ENCODE assay signal across 19 cellular contexts in genomic region chr15:100768501-100768931, GRCh38.
DNase-seq lines count a peak whose midpoint lies in the region; ATAC-seq and TF ChIP-seq lines count a peak whose summit lies in the region.
"Had no signal": no experiment of that assay in that cellular context is flagged by ENCODE, and none has a peak within 500 bp of the region (broad histone marks: within the 10 kb centered on the region; RNA-seq: fewer than 3 reads in every experiment).

No MANE protein-coding gene starts in this region.

- H3K18ac ChIP-seq in neuronal stem cell (ENCODE audit: low read length): peak overlapping the region; percentile 40

- H3K27ac ChIP-seq in SK-N-SH (ENCODE audit: low read depth in 2 of 2, low read length in 1 of 2): peak overlapping the region in 1 of 2 experiments; percentile 99; a peak in 1 of 4 replicates
- no peak overlapping the region for H3K27ac ChIP-seq in neuronal stem cell (replicated peaks; ENCODE audit: low read length)
- H3K27ac ChIP-seq: 22Rv1, GM23248, Peyer's patch had no signal

- no peaks in the 10 kb centered on the region for H3K9me3 Mint-ChIP-seq in WTC11
- H3K9me3 Mint-ChIP-seq in progenitor cell of endocrine pancreas (ENCODE audit: low read depth): no peaks in the 10 kb centered on the region
- H3K9me3 Mint-ChIP-seq: CD14-positive monocyte had no signal

- H3K4me1 Mint-ChIP-seq in WTC11: peaks cover 21% of the 10 kb centered on the region
- peaks cover 9% of the 10 kb centered on the region for H3K4me1 Mint-ChIP-seq in progenitor cell of endocrine pancreas (ENCODE audit: low read depth)
- H3K4me1 Mint-ChIP-seq: CD14-positive monocyte had no signal

- H3F3A ChIP-seq in SK-N-SH (replicated peaks; ENCODE audit: insufficient read depth): no peaks in the 10 kb centered on the region

- H3K27me3 Mint-ChIP-seq in WTC11 (ENCODE audit: low read depth) (no peaks in the 10 kb centered on the region), progenitor cell of endocrine pancreas (peaks cover 23% of the 10 kb centered on the region)

- peak overlapping the region; percentile 2 for H2BK120ac ChIP-seq in neuronal stem cell (ENCODE audit: low read depth, low read length)

- DNase-seq in SK-N-SH (peak; percentile 9), GM10248 (ENCODE audit: extremely low spot score) (peak; percentile 12), WTC11 (ENCODE audit: low spot score) (peak; percentile 6), neuronal stem cell (ENCODE audit: low spot score) (no peak), progenitor cell of endocrine pancreas (ENCODE audit: low spot score, unreplicated experiment) (no peak)
- DNase-seq in stimulated activated CD8-positive, alpha-beta memory T cell treated with anti-CD3 and anti-CD28 coated beads, Interleukin-4, amount 100 ng/mL, for 48 hours: no peak
- DNase-seq: AML-193; DMS79 treated with DMSO at 0.1 percent for 48 hours; GM23248; KG1; NCI-H1694 treated with DMSO at 0.1 percent for 48 hours; NK-92 treated with Interleukin-12 subunit alpha and Interleukin-12 subunit beta, amount 100 ng/mL, for 24 hours had no signal

- peaks cover 8 to 96% of the 10 kb centered on the region in 2 experiments; a peak in 3 of 4 replicates for H3K4me1 ChIP-seq in SK-N-SH (ENCODE audit: control insufficient read depth in 1 of 2, insufficient read depth in 2 of 2, low read depth in 1 of 2, low read length in 1 of 2)
- peaks cover 0 to 14% of the 10 kb centered on the region in 2 donors for H3K4me1 ChIP-seq in neuronal stem cell (ENCODE audit: control insufficient read depth in 2 of 2, insufficient read depth in 1 of 2, low read depth in 1 of 2, low read length in 2 of 2)
- H3K4me1 ChIP-seq: Peyer's patch had no signal

- H3K36me3 ChIP-seq in SK-N-SH (replicated peaks in 1 of 2; ENCODE audit: control insufficient read depth in 1 of 2, insufficient read depth in 2 of 2, low read length in 1 of 2) (no peaks in the 10 kb centered on the region), neuronal stem cell (replicated peaks in 1 of 2; ENCODE audit: control insufficient read depth in 2 of 2, insufficient read depth in 2 of 2, low read length in 2 of 2) (no peaks in the 10 kb centered on the region)
- H3K36me3 ChIP-seq: Peyer's patch had no signal

- no peak overlapping the region for H2AK5ac ChIP-seq in neuronal stem cell (ENCODE audit: low read depth, low read length)

- H3K27me3 ChIP-seq in SK-N-SH (ENCODE audit: insufficient read depth) (no peaks in the 10 kb centered on the region), neuronal stem cell (ENCODE audit: control insufficient read depth in 3 of 3, insufficient read depth in 3 of 3, low read depth in 1 of 3, low read length in 3 of 3) (no peaks in the 10 kb centered on the region)
- H3K27me3 ChIP-seq: Peyer's patch had no signal

- H3K9me2 ChIP-seq in SK-N-SH: no peaks in the 10 kb centered on the region

- H3K9ac ChIP-seq in SK-N-SH (no peak overlapping the region), neuronal stem cell (ENCODE audit: low read depth, low read length, poor library complexity) (no peak overlapping the region)
- H3K9ac ChIP-seq: GM23248 had no signal

- H4K91ac ChIP-seq in neuronal stem cell (ENCODE audit: low read depth, low read length, poor library complexity): no peak overlapping the region

- CTCF ChIA-PET in SK-N-SH (lab: Yijun Ruan, JAX) (interaction anchor here (1.0 kb wide), 1 partner anchor 13 kb away, joined by 3 read pairs; no protein-coding TSS in a partner anchor), GM10248 (lab: Yijun Ruan, JAX) (no interaction called here), WTC11 (lab: Charles Lee) (no interaction called here)

- H2BK12ac ChIP-seq in neuronal stem cell (ENCODE audit: low read length): no peak overlapping the region

- no peak overlapping the region for H2AFZ ChIP-seq in SK-N-SH (ENCODE audit: low read depth)
- H2AFZ ChIP-seq in neuronal stem cell (ENCODE audit: low read length): no peak overlapping the region
- H2AFZ ChIP-seq: GM23248 had no signal

- H3K4me3 ChIP-seq in SK-N-SH (ENCODE audit: low read depth in 2 of 2, low read length in 1 of 2) (no peak overlapping the region), neuronal stem cell (ENCODE audit: low read length in 2 of 2) (no peak overlapping the region)
- H3K4me3 ChIP-seq: GM23248, Peyer's patch had no signal

- no peak overlapping the region for H3K27ac Mint-ChIP-seq in WTC11
- H3K27ac Mint-ChIP-seq in progenitor cell of endocrine pancreas: no peak overlapping the region

- no peak overlapping the region for H3K4ac ChIP-seq in neuronal stem cell (ENCODE audit: low read length)

- peak overlapping the region; percentile 35 for H2BK15ac ChIP-seq in neuronal stem cell (ENCODE audit: low read length)

- no peaks in the 10 kb centered on the region for H3K79me2 ChIP-seq in SK-N-SH (ENCODE audit: insufficient read depth)

- H3K9me3 ChIP-seq in SK-N-SH (no peaks in the 10 kb centered on the region), neuronal stem cell (replicated peaks in 1 of 2; ENCODE audit: control insufficient read depth in 2 of 2, insufficient read depth in 1 of 2, low read depth in 1 of 2, low read length in 2 of 2) (no peaks in the 10 kb centered on the region)
- H3K9me3 ChIP-seq: Peyer's patch had no signal

- H4K8ac ChIP-seq in neuronal stem cell (ENCODE audit: low read depth, low read length): peak overlapping the region; percentile 52

- H3K4me3 Mint-ChIP-seq in WTC11 (no peak overlapping the region), progenitor cell of endocrine pancreas (ENCODE audit: low read depth) (no peak overlapping the region)
- H3K4me3 Mint-ChIP-seq: CD14-positive monocyte had no signal

- no peak for TF ChIP-seq RAD21 in SK-N-SH (IDR thresholded peaks at IDR 0.05; ENCODE audit: low read length)

- TF ChIP-seq EP300 in SK-N-SH (IDR thresholded peaks at IDR 0.05; ENCODE audit: borderline replicate concordance in 1 of 2, low read depth in 1 of 2, low read length in 1 of 2): no peak

- no peak overlapping the region for H3K14ac ChIP-seq in neuronal stem cell (ENCODE audit: low read length)

- H3K79me1 ChIP-seq in neuronal stem cell (ENCODE audit: low read depth, low read length): no peaks in the 10 kb centered on the region

- 95% methylated on average over 8 of the region's 9 CpGs for WGBS in SK-N-SH (ENCODE audit: low lambda C conversion rate)
- no CpG with 5 or more reads among the region's 9 CpGs for WGBS in neuronal stem cell (ENCODE audit: extremely low coverage in 2 of 2, insufficient read length in 2 of 2, insufficient replicate concordance in 1 of 2), 2 donors

- H3K4me2 ChIP-seq in SK-N-SH (no peak overlapping the region), neuronal stem cell (ENCODE audit: insufficient read depth, low read length, poor library complexity, severe bottlenecking) (no peak overlapping the region)

- POLR2A ChIA-PET in SK-N-SH (lab: Yijun Ruan, JAX) (interaction anchor here (0.6 kb wide), 1 partner anchor 239 kb away, joined by 3 read pairs; no protein-coding TSS in a partner anchor), GM10248 (lab: Yijun Ruan, JAX) (no interaction called here), WTC11 (lab: Charles Lee) (no interaction called here)

- peaks cover 3% of the 10 kb centered on the region for H3K36me3 Mint-ChIP-seq in WTC11
- peaks cover 2% of the 10 kb centered on the region for H3K36me3 Mint-ChIP-seq in progenitor cell of endocrine pancreas (ENCODE audit: insufficient read depth)
- H3K36me3 Mint-ChIP-seq: CD14-positive monocyte had no signal

- H3K23ac ChIP-seq in neuronal stem cell (ENCODE audit: low read depth, low read length, poor library complexity): no peak overlapping the region

- H4K20me1 ChIP-seq in SK-N-SH (ENCODE audit: insufficient read depth): no peaks in the 10 kb centered on the region

- ATAC-seq in SK-N-SH treated with all-trans-retinoic acid at 6 μM for 48 hours: no peak
- no peak for ATAC-seq in WTC11
- no peak for ATAC-seq in HG03196 (IDR thresholded peaks at IDR 0.05; ENCODE audit: unreplicated experiment)
- ATAC-seq: HepG2, Right ventricle myocardium inferior had no signal

- TF ChIP-seq CTCF in SK-N-SH (IDR thresholded peaks at IDR 0.05) (no peak), GM10248 (IDR thresholded peaks at IDR 0.05; ENCODE audit: control extremely low read depth, extremely low read depth, low read depth, missing control alignments) (no peak), WTC11 (IDR thresholded peaks at IDR 0.05) (no peak), progenitor cell of endocrine pancreas (IDR thresholded peaks at IDR 0.05; ENCODE audit: unreplicated experiment) (no peak)

- no peak overlapping the region for H2BK5ac ChIP-seq in neuronal stem cell (ENCODE audit: low read length)

TF ChIP-seq in SK-N-SH, 30 proteins besides CTCF, POLR2A, EP300 and RAD21 (continues in another document):
- no peak for TF ChIP-seq GATA2 (CRISPR knock-in tag; IDR thresholded peaks at IDR 0.05)
- no peak for TF ChIP-seq JUND (IDR thresholded peaks at IDR 0.05)
- no peak for TF ChIP-seq RCOR1 (IDR thresholded peaks at IDR 0.05; ENCODE audit: low read length)

TF ChIP-seq in SK-N-SH treated with all-trans-retinoic acid at 6 μM for 48 hours, 23 proteins besides CTCF, POLR2A, EP300 and RAD21:
- TF ChIP-seq CSDC2 (CRISPR knock-in tag; IDR thresholded peaks at IDR 0.05) (no peak), TCF4 (CRISPR knock-in tag; IDR thresholded peaks at IDR 0.05; ENCODE audit: borderline replicate concordance) (no peak), PPARA (CRISPR knock-in tag; IDR thresholded peaks at IDR 0.05; ENCODE audit: borderline replicate concordance) (no peak)

TF ChIP-seq in WTC11, 78 proteins besides CTCF, POLR2A, EP300 and RAD21 (continues in another document):
- TF ChIP-seq ERG (CRISPR knock-in tag; IDR thresholded peaks at IDR 0.05): no peak
- TF ChIP-seq, protein P1, sequence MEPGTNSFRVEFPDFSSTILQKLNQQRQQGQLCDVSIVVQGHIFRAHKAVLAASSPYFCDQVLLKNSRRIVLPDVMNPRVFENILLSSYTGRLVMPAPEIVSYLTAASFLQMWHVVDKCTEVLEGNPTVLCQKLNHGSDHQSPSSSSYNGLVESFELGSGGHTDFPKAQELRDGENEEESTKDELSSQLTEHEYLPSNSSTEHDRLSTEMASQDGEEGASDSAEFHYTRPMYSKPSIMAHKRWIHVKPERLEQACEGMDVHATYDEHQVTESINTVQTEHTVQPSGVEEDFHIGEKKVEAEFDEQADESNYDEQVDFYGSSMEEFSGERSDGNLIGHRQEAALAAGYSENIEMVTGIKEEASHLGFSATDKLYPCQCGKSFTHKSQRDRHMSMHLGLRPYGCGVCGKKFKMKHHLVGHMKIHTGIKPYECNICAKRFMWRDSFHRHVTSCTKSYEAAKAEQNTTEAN (CRISPR knock-in tag; IDR thresholded peaks at IDR 0.05): no peak
- TF ChIP-seq FOXP1 (CRISPR knock-in tag; IDR thresholded peaks at IDR 0.05; ENCODE audit: borderline replicate concordance): no peak

Comparison
In these comparisons a context has a peak if more than half of its experiments do, and no peak if none do; other contexts are left out.
1. DNase-seq: peak in SK-N-SH (single experiment), GM10248 (single experiment) and WTC11 (single experiment); none in neuronal stem cell (single experiment), stimulated activated CD8-positive, alpha-beta memory T cell treated with anti-CD3 and anti-CD28 coated beads, Interleukin-4, amount 100 ng/mL, for 48 hours (single experiment) and progenitor cell of endocrine pancreas (single experiment).